28 cellular contexts compared by ENCODE assay signal in the genomic region with DNA sequence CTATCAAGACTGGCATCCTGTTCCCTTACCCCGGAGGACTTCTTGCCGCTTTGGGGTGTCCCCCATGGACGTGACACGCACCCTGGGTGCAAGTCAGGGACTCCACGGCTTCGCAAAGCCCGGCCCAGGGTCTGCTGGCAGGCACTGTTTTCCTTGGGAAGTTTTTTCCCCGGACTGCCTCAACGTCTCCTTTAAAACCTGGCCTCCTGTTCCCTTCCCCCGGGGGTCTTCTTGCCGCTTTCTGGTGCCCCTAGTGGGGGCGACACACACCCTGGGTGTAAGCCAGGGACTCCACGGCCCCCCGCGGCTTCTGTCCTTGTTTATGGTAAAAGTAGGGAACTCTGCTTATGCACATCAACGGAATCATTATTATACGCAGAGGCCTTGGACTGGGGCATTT.
"Had no signal": no experiment of that assay in that cellular context is flagged by ENCODE, and none has a peak within 500 bp of the region (broad histone marks: within the 10 kb centered on the region; RNA-seq: fewer than 3 reads in every experiment).

No MANE protein-coding gene starts in this region.

- H3K4me1 ChIP-seq: pancreas, prostate gland, right lobe of liver, spleen, stomach, thyroid gland, tibial nerve, upper lobe of left lung, vagina had no signal

- H3K36me3 ChIP-seq: neutrophil, pancreas, prostate gland, right lobe of liver, spleen, thoracic aorta, thyroid gland, upper lobe of left lung, vagina had no signal

- DNase-seq: naive B cell; naive thymus-derived CD8-positive, alpha-beta T cell; nephron progenitor cell; nucleus accumbens; pancreas; retina; right cardiac atrium; spleen; stimulated activated CD4-positive, alpha-beta T cell treated with anti-CD3 and anti-CD28 coated beads, Interleukin-12 subunit alpha, Interleukin-12 subunit beta, amount 100 ng/mL, for 4 hours; stimulated activated CD4-positive, alpha-beta T cell treated with anti-CD3 and anti-CD28 coated beads, Interleukin-1b, Interleukin-23, amount 100 ng/mL, for 48 hours; stimulated activated CD4-positive, alpha-beta T cell treated with anti-CD3 and anti-CD28 coated beads, Interleukin-4, amount 100 ng/mL, for 1 hour; stimulated activated CD4-positive, alpha-beta T cell treated with anti-CD3 and anti-CD28 coated beads, Interleukin-4, amount 100 ng/mL, for 4 hours; stimulated activated CD8-positive, alpha-beta memory T cell treated with anti-CD3 and anti-CD28 coated beads, Interleukin-4, amount 100 ng/mL, for 48 hours; stimulated activated naive CD4-positive, alpha-beta T cell; stomach; thyroid gland; trophoblast cell; upper lobe of left lung had no signal

- H3K27me3 ChIP-seq: neutrophil, pancreas, right lobe of liver, spleen, stomach, thyroid gland, tibial nerve, upper lobe of left lung, vagina had no signal

- H3K9me3 ChIP-seq: pancreas, prostate gland, right lobe of liver, thyroid gland, vagina had no signal

- H3K27ac ChIP-seq: neutrophil, pancreas, prostate gland, right lobe of liver, skin epidermis, spleen, stomach, thoracic aorta, thyroid gland, tibial nerve, upper lobe of left lung, vagina had no signal

- H3K4me3 ChIP-seq: pancreas, prostate gland, right lobe of liver, skin epidermis, smooth muscle cell, spleen, stomach, thoracic aorta, thyroid gland, tibial nerve, upper lobe of left lung, vagina had no signal

- ATAC-seq: naive thymus-derived CD8-positive, alpha-beta T cell; natural killer cell treated with Interleukin-12 subunit alpha and Interleukin-12 subunit beta and Interleukin-15 and Interleukin-18, amount 100 ng/mL, for 72 hours; pancreas; right cardiac atrium; right lobe of liver; stimulated activated memory B cell treated with anti-CD40 and anti-IgM and Interleukin-4, amounts not matched to agents 10 μg/mL and 1 μg/mL and 100 μg/mL, for 72 hours had no signal
